ENCODE assay signal across 12 cellular contexts in genomic region chr7:100433592-100434296, GRCh38. TPM values are rescaled to one million over a fixed set of nuclear protein-coding genes. Genes with fewer than 3 reads are reported as not detected.
DNase-seq lines count a peak whose midpoint lies in the region; ATAC-seq and TF ChIP-seq lines count a peak whose summit lies in the region.
"Had no signal": no experiment of that assay in that cellular context is flagged by ENCODE, and none has a peak within 500 bp of the region (broad histone marks: within the 10 kb centered on the region; RNA-seq: fewer than 3 reads in every experiment).

No MANE protein-coding gene starts in this region.

- in situ Hi-C loops in Panc1 (cut with HindIII; ENCODE audit: low pct_unique_long_range_greater_than_20kb, low sequenced_read_pairs): no loop called here

- H3K27me3 ChIP-seq in Panc1 (ENCODE audit: control insufficient read depth, insufficient read depth, low read length) (no peaks in the 10 kb centered on the region), endodermal cell (ENCODE audit: control insufficient read depth, insufficient read depth, low read length, poor library complexity, severe bottlenecking) (no peaks in the 10 kb centered on the region)

- H3K4me3 Mint-ChIP-seq in activated T-cell treated with anti-CD3 and anti-CD28 coated beads, Interleukin-2, amount 50 U/mL, for 72 hours: peak overlapping the region; percentile 84 to 95
- H3K4me3 Mint-ChIP-seq in endodermal cell: peak overlapping the region; percentile 89
- no peak overlapping the region for H3K4me3 Mint-ChIP-seq in stimulated activated naive B cell treated with anti-CD40 and anti-IgM and Interleukin-4, amounts not matched to agents 10 μg/mL and 1 μg/mL and 100 μg/mL, for 72 hours

- peak overlapping the region; percentile 69 for H3K27ac Mint-ChIP-seq in activated T-cell treated with anti-CD3 and anti-CD28 coated beads, Interleukin-2, amount 50 U/mL, for 72 hours
- peak overlapping the region; percentile 91 for H3K27ac Mint-ChIP-seq in endodermal cell
- H3K27ac Mint-ChIP-seq in stimulated activated naive B cell treated with anti-CD40 and anti-IgM and Interleukin-4, amounts not matched to agents 10 μg/mL and 1 μg/mL and 100 μg/mL, for 72 hours: peak overlapping the region; percentile 83

- H3K36me3 Mint-ChIP-seq in activated T-cell treated with anti-CD3 and anti-CD28 coated beads, Interleukin-2, amount 50 U/mL, for 72 hours (ENCODE audit: insufficient read depth in 2 of 2): peaks cover 16 to 33% of the 10 kb centered on the region in 2 donors
- peaks cover 40% of the 10 kb centered on the region for H3K36me3 Mint-ChIP-seq in endodermal cell (ENCODE audit: low read depth)
- H3K36me3 Mint-ChIP-seq in stimulated activated naive B cell treated with anti-CD40 and anti-IgM and Interleukin-4, amounts not matched to agents 10 μg/mL and 1 μg/mL and 100 μg/mL, for 72 hours: peaks cover 46 to 59% of the 10 kb centered on the region in 2 donors

- intact Hi-C loops in Panc1 (cut with micrococcal nuclease; ENCODE audit: unreplicated experiment): no loop called here

- H3K27me3 Mint-ChIP-seq in activated T-cell treated with anti-CD3 and anti-CD28 coated beads, Interleukin-2, amount 50 U/mL, for 72 hours (ENCODE audit: low read depth): no peaks in the 10 kb centered on the region
- no peaks in the 10 kb centered on the region for H3K27me3 Mint-ChIP-seq in endodermal cell (ENCODE audit: insufficient read depth)
- H3K27me3 Mint-ChIP-seq in stimulated activated naive B cell treated with anti-CD40 and anti-IgM and Interleukin-4, amounts not matched to agents 10 μg/mL and 1 μg/mL and 100 μg/mL, for 72 hours: peaks cover 6% of the 10 kb centered on the region in 2 donors

- H3K4me1 Mint-ChIP-seq in activated T-cell treated with anti-CD3 and anti-CD28 coated beads, Interleukin-2, amount 50 U/mL, for 72 hours (ENCODE audit: low read depth): peaks cover 47% of the 10 kb centered on the region
- H3K4me1 Mint-ChIP-seq in endodermal cell: peaks cover 43% of the 10 kb centered on the region
- H3K4me1 Mint-ChIP-seq in stimulated activated naive B cell treated with anti-CD40 and anti-IgM and Interleukin-4, amounts not matched to agents 10 μg/mL and 1 μg/mL and 100 μg/mL, for 72 hours: peaks cover 47 to 64% of the 10 kb centered on the region in 2 donors

- no peak overlapping the region for H3K9ac ChIP-seq in endodermal cell (ENCODE audit: extremely low read depth, low read length, poor library complexity, severe bottlenecking)

- peak overlapping the region in 1 of 2 experiments; percentile 10; a peak in 2 of 4 replicates for H3K4me3 ChIP-seq in Panc1 (ENCODE audit: low read depth in 2 of 2, low read length in 2 of 2)
- peak overlapping the region; percentile 97 for H3K4me3 ChIP-seq in endodermal cell (ENCODE audit: low read length)
- H3K4me3 ChIP-seq: thoracic aorta had no signal

- peak overlapping the region; percentile 98 for H3K27ac ChIP-seq in Panc1 (ENCODE audit: low read length)
- H3K27ac ChIP-seq in endodermal cell (ENCODE audit: low read depth, low read length): no peak overlapping the region
- H3K27ac ChIP-seq: thoracic aorta had no signal

- no peak for ATAC-seq in activated T-cell treated with anti-CD3 and anti-CD28 coated beads, Interleukin-2, amount 50 U/mL, for 72 hours (replicated peaks in 1 of 2)
- ATAC-seq in Panc1: no peak
- ATAC-seq in stimulated activated naive B cell treated with anti-CD40 and anti-IgM and Interleukin-4, amounts not matched to agents 10 μg/mL and 1 μg/mL and 100 μg/mL, for 72 hours (replicated peaks): no peak

- no peaks in the 10 kb centered on the region for H3K9me3 Mint-ChIP-seq in activated T-cell treated with anti-CD3 and anti-CD28 coated beads, Interleukin-2, amount 50 U/mL, for 72 hours
- no peaks in the 10 kb centered on the region for H3K9me3 Mint-ChIP-seq in endodermal cell
- peaks cover 0 to 2% of the 10 kb centered on the region in 2 donors for H3K9me3 Mint-ChIP-seq in stimulated activated naive B cell treated with anti-CD40 and anti-IgM and Interleukin-4, amounts not matched to agents 10 μg/mL and 1 μg/mL and 100 μg/mL, for 72 hours

- 86 to 88% methylated on average over 5 to 10 of the region's 10 CpGs for WGBS in endodermal cell (ENCODE audit: insufficient coverage in 1 of 2, insufficient read length in 1 of 2), 2 experiments

- DNase-seq in activated T-cell treated with anti-CD3 and anti-CD28 coated beads, Interleukin-2, amount 50 U/mL, for 72 hours: no peak
- DNase-seq in activated T-cell treated with anti-CD3 and anti-CD28 coated beads, Interleukin-2, amount 50 U/mL, for 48 hours: no peak
- DNase-seq in Panc1 (ENCODE audit: low read depth, low spot score) (no peak), endodermal cell (no peak), AML-193 (lab: John Stamatoyannopoulos, UW) (no peak), SK-N-DZ (ENCODE audit: low spot score) (no peak), KG1 (lab: John Stamatoyannopoulos, UW) (no peak)
- DNase-seq in stimulated activated naive B cell treated with anti-CD40 and anti-IgM and Interleukin-4, amounts not matched to agents 10 μg/mL and 1 μg/mL and 100 μg/mL, for 72 hours: no peak
- DNase-seq: NCI-H1930, OCI-M1 had no signal

- POLR2A ChIA-PET in Panc1 (lab: Charles Lee): no interaction called here

- peaks cover 43% of the 10 kb centered on the region for H3K4me1 ChIP-seq in Panc1 (ENCODE audit: control insufficient read depth, insufficient read depth, low read length)
- peaks cover 24% of the 10 kb centered on the region for H3K4me1 ChIP-seq in endodermal cell (ENCODE audit: control insufficient read depth, insufficient read depth, low read length)

- CTCF ChIA-PET in Panc1 (lab: Charles Lee): no interaction called here

- no TSS peak for BruUV-seq in Panc1 (replicated peaks; lab: Mats Ljungman, UMichigan)

- H3K36me3 ChIP-seq in Panc1 (ENCODE audit: control insufficient read depth, insufficient read depth, low read length) (no peaks in the 10 kb centered on the region; the same call in 1 of the 2 replicates), endodermal cell (ENCODE audit: control insufficient read depth, insufficient read depth, low read length) (peaks cover 54% of the 10 kb centered on the region)

- TF ChIP-seq CTCF in Panc1 (IDR thresholded peaks at IDR 0.05) (no peak), endodermal cell (conservative IDR thresholded peaks at IDR 0.05) (no peak)

- no peaks in the 10 kb centered on the region for H3K9me3 ChIP-seq in Panc1 (ENCODE audit: control insufficient read depth, insufficient read depth, low read depth, low read length)
- H3K9me3 ChIP-seq in endodermal cell (ENCODE audit: control insufficient read depth, low read length): no peaks in the 10 kb centered on the region
- H3K9me3 ChIP-seq: thoracic aorta had no signal

RNA-seq across cellular contexts. Expression of gene PPP1R35, which starts 2.6 kb away (rescaled TPM):
- total RNA-seq in activated T-cell treated with anti-CD3 and anti-CD28 coated beads, Interleukin-2, amount 50 U/mL, for 72 hours: 10 to 100 TPM; 59.0 to 68.8 TPM
- total RNA-seq in Panc1 (2021; ENCODE audit: unreplicated experiment) (74.4 TPM), endodermal cell (10 to 100 TPM; 43.8 to 65.6 TPM)
- polyA plus RNA-seq in Panc1 (2012; ENCODE audit: insufficient read length): 63.9 TPM
- 46.4 TPM for polyA plus RNA-seq in endodermal cell (2013, experiment 1 of 2)
- 47.1 TPM for polyA plus RNA-seq in endodermal cell (2013, experiment 2 of 2)
- polyA plus RNA-seq in SK-N-DZ (2014; cell fraction: cytosol; rRNA removed): 30.0 and 50.0 TPM in 2 replicates
- polyA plus RNA-seq in SK-N-DZ (2014; cell fraction: nucleus; rRNA removed): 114 and 118 TPM in 2 replicates

RNA-seq across cellular contexts. Expression of gene MEPCE, which starts 4.1 kb away (rescaled TPM):
- 10 to 100 TPM; 61.0 to 66.7 TPM for total RNA-seq in activated T-cell treated with anti-CD3 and anti-CD28 coated beads, Interleukin-2, amount 50 U/mL, for 72 hours
- total RNA-seq in Panc1 (2021; ENCODE audit: unreplicated experiment): 72.1 TPM
- 77.1 TPM for polyA plus RNA-seq in Panc1 (2012; ENCODE audit: insufficient read length)
- 10 to 100 TPM; 32.9 to 48.0 TPM for total RNA-seq in endodermal cell
- polyA plus RNA-seq in endodermal cell (2013, experiment 1 of 2): 37.6 TPM
- polyA plus RNA-seq in endodermal cell (2013, experiment 2 of 2): 34.8 TPM
- polyA plus RNA-seq in SK-N-DZ (2014; cell fraction: cytosol; rRNA removed): 21.8 and 28.3 TPM in 2 replicates
- polyA plus RNA-seq in SK-N-DZ (2014; cell fraction: nucleus; rRNA removed): 20.0 and 21.4 TPM in 2 replicates

RNA-seq across cellular contexts. Expression of gene ZCWPW1, which starts 5.2 kb away (rescaled TPM):
- total RNA-seq in activated T-cell treated with anti-CD3 and anti-CD28 coated beads, Interleukin-2, amount 50 U/mL, for 72 hours: 1 to 10 TPM; 5.9 to 6.5 TPM
- 6.5 TPM for total RNA-seq in Panc1 (2021; ENCODE audit: unreplicated experiment)
- polyA plus RNA-seq in Panc1 (2012; ENCODE audit: insufficient read length): 4.2 TPM
- total RNA-seq in endodermal cell: 1 to 10 TPM; 1.9 to 2.3 TPM
- 2.0 TPM for polyA plus RNA-seq in endodermal cell (2013, experiment 1 of 2)
- 2.4 TPM for polyA plus RNA-seq in endodermal cell (2013, experiment 2 of 2)
- polyA plus RNA-seq in SK-N-DZ (2014; cell fraction: cytosol; rRNA removed): 0.52 and 3.6 TPM in 2 replicates
- polyA plus RNA-seq in SK-N-DZ (2014; cell fraction: nucleus; rRNA removed): 3.4 and 5.2 TPM in 2 replicates

RNA-seq across cellular contexts. Expression of gene SPACDR, which starts 30.3 kb away (rescaled TPM):
- total RNA-seq in activated T-cell treated with anti-CD3 and anti-CD28 coated beads, Interleukin-2, amount 50 U/mL, for 72 hours: 1 to 10 TPM; 5.4 to 5.6 TPM
- total RNA-seq in Panc1 (2021; ENCODE audit: unreplicated experiment) (1.5 TPM), endodermal cell (1 to 10 TPM; 1.3 to 1.5 TPM)
- 2.5 TPM for polyA plus RNA-seq in Panc1 (2012; ENCODE audit: insufficient read length)
- polyA plus RNA-seq in endodermal cell (2013, experiment 1 of 2): 1.4 TPM
- 0.83 TPM for polyA plus RNA-seq in endodermal cell (2013, experiment 2 of 2)
- polyA plus RNA-seq in SK-N-DZ (2014; cell fraction: cytosol; rRNA removed): not detected in 2 replicates
- 1.8 TPM in 1 of 2 replicates, not detected in the other for polyA plus RNA-seq in SK-N-DZ (2014; cell fraction: nucleus; rRNA removed)
- total RNA-seq: epithelial cell of proximal tubule, thoracic aorta had no signal

RNA-seq across cellular contexts. Expression of gene TSC22D4, which starts 45.3 kb away (rescaled TPM):
- 100 to 1,000 TPM in 1 of 2 donors, 10 to 100 TPM in 1; 94.9 to 113 TPM for total RNA-seq in activated T-cell treated with anti-CD3 and anti-CD28 coated beads, Interleukin-2, amount 50 U/mL, for 72 hours
- total RNA-seq in Panc1 (2021; ENCODE audit: unreplicated experiment) (82.6 TPM), endodermal cell (10 to 100 TPM; 30.9 to 35.2 TPM)
- 73.5 TPM for polyA plus RNA-seq in Panc1 (2012; ENCODE audit: insufficient read length)
- polyA plus RNA-seq in endodermal cell (2013, experiment 1 of 2): 23.5 TPM
- 25.1 TPM for polyA plus RNA-seq in endodermal cell (2013, experiment 2 of 2)
- 21.1 and 24.7 TPM in 2 replicates for polyA plus RNA-seq in SK-N-DZ (2014; cell fraction: cytosol; rRNA removed)
- polyA plus RNA-seq in SK-N-DZ (2014; cell fraction: nucleus; rRNA removed): 16.0 and 23.2 TPM in 2 replicates

Comparison
In these comparisons a context has a peak if more than half of its experiments do, and no peak if none do; other contexts are left out.
1. H3K4me3 Mint-ChIP-seq: peak in activated T-cell treated with anti-CD3 and anti-CD28 coated beads, Interleukin-2, amount 50 U/mL, for 72 hours (2 of 2) and endodermal cell (single experiment); none in stimulated activated naive B cell treated with anti-CD40 and anti-IgM and Interleukin-4, amounts not matched to agents 10 μg/mL and 1 μg/mL and 100 μg/mL, for 72 hours (0 of 2).
2. Peak in every context shown above with its lines, with median percentiles within 50 percentile points of each other: H3K27ac Mint-ChIP-seq.